Comparison of ENCODE assay signal across 30 cellular contexts in the genomic region with DNA sequence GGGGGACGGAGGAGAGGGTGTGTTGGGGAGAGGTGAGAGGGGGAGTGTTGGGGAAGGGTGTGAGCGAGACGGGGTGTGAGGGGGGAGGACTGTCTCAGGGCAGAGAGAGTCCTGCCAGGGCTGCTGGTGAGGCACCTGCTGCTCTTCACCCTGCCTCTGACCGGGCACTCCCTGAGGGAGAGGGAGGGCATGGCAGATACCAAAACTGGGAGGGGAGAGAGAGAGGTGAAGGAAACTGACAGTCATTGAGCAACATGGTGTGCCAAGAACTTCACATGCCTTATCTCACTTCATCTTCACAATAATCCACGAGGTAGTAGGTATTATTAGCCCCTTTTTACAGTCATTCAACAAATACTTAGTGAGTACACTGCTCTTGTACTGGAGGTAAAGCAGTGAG.
DNase-seq lines count a peak whose midpoint lies in the region; ATAC-seq, FAIRE-seq and TF ChIP-seq lines count a peak whose summit lies in the region.
"Had no signal": no experiment of that assay in that cellular context is flagged by ENCODE, and none has a peak within 500 bp of the region (broad histone marks: within the 10 kb centered on the region; RNA-seq: fewer than 3 reads in every experiment).

No MANE protein-coding gene starts in this region.

- H3K27me3 ChIP-seq in RWPE2 (ENCODE audit: insufficient read depth, poor library complexity, severe bottlenecking) (no peaks in the 10 kb centered on the region), keratinocyte (ENCODE audit: control insufficient read depth, extremely low read depth, insufficient read depth, low read length) (no peaks in the 10 kb centered on the region), upper lobe of right lung (no peaks in the 10 kb centered on the region)
- H3K27me3 ChIP-seq: dorsolateral prefrontal cortex, heart right ventricle, stomach, thyroid gland had no signal

- DNase-seq in left ventricle myocardium superior (no peak), Right ventricle myocardium superior (no peak), RWPE2 (ENCODE audit: low spot score) (no peak), keratinocyte (ENCODE audit: low read depth, low spot score) (no peak), upper lobe of right lung (no peak), NCI-H1694 treated with DMSO at 0.1 percent for 48 hours (lab: John Stamatoyannopoulos, UW) (no peak)
- DNase-seq in effector CD8-positive, alpha-beta T cell (lab: John Stamatoyannopoulos, UW) = no peak
- DNase-seq in stimulated activated CD4-positive, alpha-beta T cell treated with anti-CD3 and anti-CD28 coated beads, Interleukin-12 subunit alpha, Interleukin-12 subunit beta, amount 100 ng/mL, for 4 hours = no peak
- DNase-seq: activated CD4-positive, alpha-beta T cell treated with anti-CD3 and anti-CD28 coated beads, Interleukin-2, amount 10 ng/mL, durations not matched to agents 24 days and 14 days; activated gamma-delta T cell treated with Interleukin-2 at 50 U/mL for 16 hours; activated T-cell treated with anti-CD3 and anti-CD28 coated beads, Interleukin-2, amount 50 U/mL, for 4 hours; CD4-positive, alpha-beta memory T cell; dorsolateral prefrontal cortex; EL; heart right ventricle; IMR-90; mesendoderm; naive B cell; NCI-H1417; NCI-H2081 treated with DMSO at 0.1 percent for 48 hours; NCI-H446; NCI-H774; SHP77 treated with DMSO at 0.1 percent for 48 hours; stomach; T-helper 9 cell; thyroid gland; WERI-Rb-1 had no signal

- no peak overlapping the region for H3K4me2 ChIP-seq in keratinocyte (ENCODE audit: control insufficient read depth, extremely low read depth, insufficient read depth, low read depth, low read length)
- H3K4me2 ChIP-seq: A549 had no signal

- H3K4me3 ChIP-seq in RWPE2 (ENCODE audit: severe bottlenecking) (no peak overlapping the region), keratinocyte (ENCODE audit: control insufficient read depth in 2 of 3, extremely low read depth in 1 of 3, insufficient read depth in 2 of 3, low read depth in 1 of 3, low read length in 3 of 3) (no peak overlapping the region), upper lobe of right lung (no peak overlapping the region)
- H3K4me3 ChIP-seq: A549, dorsolateral prefrontal cortex, GM12878, heart right ventricle, stomach, thyroid gland had no signal

- H4K20me1 ChIP-seq in keratinocyte (ENCODE audit: control insufficient read depth, extremely low read depth, insufficient read depth, low read length) = no peaks in the 10 kb centered on the region

- no peaks in the 10 kb centered on the region for H3K36me3 ChIP-seq in RWPE2 (ENCODE audit: low read depth)
- no peaks in the 10 kb centered on the region for H3K36me3 ChIP-seq in keratinocyte (ENCODE audit: control insufficient read depth in 2 of 2, extremely low read depth in 1 of 2, insufficient read depth in 2 of 2, low read length in 2 of 2)
- no peaks in the 10 kb centered on the region for H3K36me3 ChIP-seq in upper lobe of right lung
- H3K36me3 ChIP-seq: heart right ventricle, stomach, thyroid gland, WERI-Rb-1 had no signal

- ATAC-seq in left ventricle myocardium superior = peak; percentile 66
- no peak for ATAC-seq in Right ventricle myocardium superior (ENCODE audit: poor library complexity)
- ATAC-seq in RWPE2 (ENCODE audit: low read depth) = peak; percentile 53; the same call in 2 of the 3 replicates
- ATAC-seq in upper lobe of right lung = peak; percentile 42
- ATAC-seq: A549; activated T-cell treated with anti-CD3 and anti-CD28 coated beads, Interleukin-2, amount 50 U/mL, for 4 hours; GM12878 had no signal

- H3K9me1 ChIP-seq in keratinocyte (ENCODE audit: control insufficient read depth, extremely low read depth, insufficient read depth, low read length) = no peaks in the 10 kb centered on the region

- H2AFZ ChIP-seq in keratinocyte (ENCODE audit: control insufficient read depth, low read length) = no peak overlapping the region

- no peak overlapping the region for H3K9ac ChIP-seq in keratinocyte (ENCODE audit: control insufficient read depth, extremely low read depth, insufficient read depth, low read length)

- intact Hi-C loops in left ventricle myocardium superior (cut with micrococcal nuclease) (no loop called here), Right ventricle myocardium superior (cut with DNase I) (no loop called here), upper lobe of right lung (cut with DNase I) (no loop called here)

- dilution Hi-C loops in keratinocyte (cut with MboI; ENCODE audit: extremely low pct_ligation_motif_present, low sequenced_read_pairs) = no loop called here

- no peaks in the 10 kb centered on the region for H3K79me2 ChIP-seq in keratinocyte (ENCODE audit: control insufficient read depth, insufficient read depth, low read length)

- TF ChIP-seq CTCF in RWPE2 (IDR thresholded peaks at IDR 0.05; ENCODE audit: poor library complexity, severe bottlenecking) (no peak), keratinocyte (optimal IDR thresholded peaks at IDR 0.05 in 1 of 3, IDR thresholded peaks at IDR 0.05 in 1 of 3, conservative IDR thresholded peaks at IDR 0.05 in 1 of 3; ENCODE audit: extremely low read depth in 1 of 3, insufficient read depth in 2 of 3, low read length in 3 of 3) (no peak), upper lobe of right lung (IDR thresholded peaks at IDR 0.05) (no peak)

- H3K4me1 ChIP-seq in RWPE2 (ENCODE audit: insufficient read depth, poor library complexity, severe bottlenecking) (peaks cover 10% of the 10 kb centered on the region), keratinocyte (ENCODE audit: control insufficient read depth, extremely low read depth, insufficient read depth, low read length) (peaks cover 19% of the 10 kb centered on the region), upper lobe of right lung (peaks cover 12% of the 10 kb centered on the region)
- H3K4me1 ChIP-seq: A549 had no signal

- no peak overlapping the region for H3K27ac ChIP-seq in RWPE2 (ENCODE audit: poor library complexity, severe bottlenecking)
- H3K27ac ChIP-seq in keratinocyte (ENCODE audit: control insufficient read depth, insufficient read depth, low read length) = no peak overlapping the region
- H3K27ac ChIP-seq in upper lobe of right lung = no peak overlapping the region
- H3K27ac ChIP-seq: A549, dorsolateral prefrontal cortex, heart right ventricle, stomach, thyroid gland, WERI-Rb-1 had no signal

- no peaks in the 10 kb centered on the region for H3K9me3 ChIP-seq in RWPE2 (ENCODE audit: severe bottlenecking)
- H3K9me3 ChIP-seq in keratinocyte (ENCODE audit: control insufficient read depth, low read depth, low read length) = no peaks in the 10 kb centered on the region
- no peaks in the 10 kb centered on the region for H3K9me3 ChIP-seq in upper lobe of right lung
- H3K9me3 ChIP-seq: A549, heart right ventricle, stomach, thyroid gland had no signal

- peak; percentile 69 for FAIRE-seq in keratinocyte (lab: Jason Lieb, UNC)
- FAIRE-seq: A549, endothelial cell of umbilical vein, GM12878 had no signal
